14 cellular contexts compared by ENCODE assay signal in genomic region chr7:49766966-49767365, GRCh38. TPM values are rescaled to one million over a fixed set of nuclear protein-coding genes. Genes with fewer than 3 reads are reported as not detected.
DNase-seq lines count a peak whose midpoint lies in the region; ATAC-seq and TF ChIP-seq lines count a peak whose summit lies in the region.
"Had no signal": no experiment of that assay in that cellular context is flagged by ENCODE, and none has a peak within 500 bp of the region (broad histone marks: within the 10 kb centered on the region; RNA-seq: fewer than 3 reads in every experiment).

No MANE protein-coding gene starts in this region.

- TF ChIP-seq CTCF in uterus (IDR thresholded peaks at IDR 0.05) = no peak

- no peak overlapping the region for H3K27ac ChIP-seq in uterus
- H3K27ac ChIP-seq: esophagus muscularis mucosa had no signal

- H3K4me1 ChIP-seq in uterus = no peaks in the 10 kb centered on the region
- H3K4me1 ChIP-seq: esophagus muscularis mucosa had no signal

- no peak overlapping the region for H3K4me3 ChIP-seq in uterus
- H3K4me3 ChIP-seq: esophagus muscularis mucosa, K562 had no signal

- ATAC-seq in GM18873 (IDR thresholded peaks at IDR 0.05; ENCODE audit: low FRiP score, unreplicated experiment) = peak; percentile 92
- ATAC-seq in GM21717 (IDR thresholded peaks at IDR 0.05; ENCODE audit: unreplicated experiment) = peak; percentile 81
- peak; percentile 78 for ATAC-seq in HG03108 (IDR thresholded peaks at IDR 0.05; ENCODE audit: unreplicated experiment)
- ATAC-seq: activated T-helper 17 cell treated with anti-CD3 and anti-CD28 coated beads, Interleukin-2, amount 50 U/mL, for 72 hours; K562 had no signal

- intact Hi-C loops in cardiac septum (cut with DNase I) (no loop called here), uterus (cut with DNase I; ENCODE audit: low total_unique reads) (no loop called here)

- no peaks in the 10 kb centered on the region for H3K36me3 ChIP-seq in uterus
- H3K36me3 ChIP-seq: esophagus muscularis mucosa had no signal

- no peaks in the 10 kb centered on the region for H3K9me3 ChIP-seq in uterus
- H3K9me3 ChIP-seq: esophagus muscularis mucosa had no signal

- peak; percentile 30 for DNase-seq in kidney tubule cell (ENCODE audit: low spot score)
- DNase-seq in COLO668 (lab: John Stamatoyannopoulos, UW; ENCODE audit: unreplicated experiment) = no peak
- DNase-seq in cardiac septum (ENCODE audit: low spot score) = no peak
- no peak for DNase-seq in NCI-H1930 (lab: John Stamatoyannopoulos, UW)
- DNase-seq in uterus = no peak
- DNase-seq: immature natural killer cell, NCI-H2081 had no signal

- no peak for TF ChIP-seq POLR2A in uterus (IDR thresholded peaks at IDR 0.05)

- H3K27me3 ChIP-seq in uterus = no peaks in the 10 kb centered on the region

RNA-seq across cellular contexts. Expression of gene VWC2, which starts 6.5 kb away (rescaled TPM):
- 8.2 TPM for total RNA-seq in cardiac septum
- total RNA-seq in uterus = 1 to 10 TPM in 1 of 4 donors, under 1 TPM in 2, not detected in 1; under 0.01 to 1.9 (median 0.91) TPM
- total RNA-seq: activated T-helper 17 cell treated with anti-CD3 and anti-CD28 coated beads, Interleukin-2, amount 50 U/mL, for 72 hours; bronchial epithelial cell; K562 had no signal
